In the genomic region with DNA sequence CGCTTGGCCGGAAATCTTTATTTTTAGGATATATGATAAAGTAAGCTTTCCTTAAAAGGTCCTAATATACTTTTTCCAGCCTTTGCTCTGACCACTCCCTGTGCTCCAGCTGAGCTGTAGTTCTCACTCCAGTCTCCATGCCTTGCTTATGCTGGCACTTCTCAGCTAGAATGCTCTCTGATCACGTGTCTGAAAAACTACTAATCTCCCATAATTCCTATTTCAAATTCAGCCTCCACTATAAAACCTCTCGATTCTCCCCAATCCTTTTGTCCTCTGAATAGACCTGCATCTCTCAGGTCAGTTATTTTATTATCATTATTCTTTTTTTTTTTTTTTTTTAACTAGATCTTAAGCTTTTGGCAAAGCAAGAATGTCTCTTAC, we compare ENCODE assay signal across 12 cellular contexts. TPM values are rescaled to one million over a fixed set of nuclear protein-coding genes. Genes with fewer than 3 reads are reported as not detected.
DNase-seq lines count a peak whose midpoint lies in the region; ATAC-seq, FAIRE-seq and TF ChIP-seq lines count a peak whose summit lies in the region.
"Had no signal": no experiment of that assay in that cellular context is flagged by ENCODE, and none has a peak within 500 bp of the region (broad histone marks: within the 10 kb centered on the region; RNA-seq: fewer than 3 reads in every experiment).

No MANE protein-coding gene starts in this region.

- TF ChIP-seq EP300 in K562 (IDR thresholded peaks at IDR 0.05; ENCODE audit: low read length), result no peak

- H4K91ac ChIP-seq in neuronal stem cell (ENCODE audit: low read depth, low read length, poor library complexity), result no peak overlapping the region

- no peak overlapping the region for H2BK15ac ChIP-seq in neuronal stem cell (ENCODE audit: low read length)

- POLR2A ChIA-PET in K562 (lab: Yijun Ruan, JAX), result interaction anchor here (0.6 to 2.9 kb wide), 8 partner anchors 9 to 300 kb away, joined by 3 to 9 read pairs (median 4); a partner anchor contains a TSS

- no TSS peak for BruUV-seq in K562 (replicated peaks; lab: Mats Ljungman, UMichigan)

- H3K9me3 ChIP-seq in KOPT-K1 (ENCODE audit: insufficient read depth, low read length, poor library complexity, severe bottlenecking) (no peaks in the 10 kb centered on the region), K562 (replicated peaks; ENCODE audit: control insufficient read depth, insufficient read depth, low read depth, low read length) (no peaks in the 10 kb centered on the region; the same call in 1 of the 2 replicates), neuronal stem cell (replicated peaks in 1 of 2; ENCODE audit: control insufficient read depth in 2 of 2, insufficient read depth in 1 of 2, low read depth in 1 of 2, low read length in 2 of 2) (peaks cover 0 to 2% of the 10 kb centered on the region in 2 donors)
- H3K9me3 ChIP-seq: left lung, MG63 had no signal

- no peaks in the 10 kb centered on the region for H3K27me3 ChIP-seq in K562 (ENCODE audit: control insufficient read depth in 2 of 2, insufficient read depth in 2 of 2, low read length in 2 of 2)
- H3K27me3 ChIP-seq in neuronal stem cell (ENCODE audit: control insufficient read depth in 3 of 3, insufficient read depth in 3 of 3, low read depth in 1 of 3, low read length in 3 of 3), result no peaks in the 10 kb centered on the region
- H3K27me3 ChIP-seq: left lung, MG63 had no signal

- H3K9me1 ChIP-seq in K562 (ENCODE audit: control insufficient read depth, insufficient read depth, low read length), result no peaks in the 10 kb centered on the region

- no peaks in the 10 kb centered on the region for H3K79me2 ChIP-seq in K562 (ENCODE audit: control insufficient read depth, insufficient read depth, low read length)

- peak overlapping the region; percentile 64 for H3K18ac ChIP-seq in neuronal stem cell (ENCODE audit: low read length)

- TF ChIP-seq CTCF in K562 (IDR thresholded peaks at IDR 0.05 in 2 of 3, conservative IDR thresholded peaks at IDR 0.05 in 1 of 3; ENCODE audit: insufficient read depth in 2 of 3, low read depth in 1 of 3, low read length in 3 of 3), result no peak

- DNase-seq in ELF-1 (ENCODE audit: low read depth, low spot score) (peak; percentile 51), K562 (ENCODE audit: extremely low read depth in 1 of 4, low spot score in 3 of 4) (no peak), neuronal stem cell (ENCODE audit: low spot score) (no peak), A172 (ENCODE audit: low spot score) (no peak)
- DNase-seq: amygdala; left lung; MG63; NCI-H446 treated with DMSO at 0.1 percent for 48 hours; stimulated activated CD4-positive, alpha-beta T cell treated with anti-CD3 and anti-CD28 coated beads, Interleukin-4, amount 100 ng/mL, for 1 hour had no signal

- H2AFZ ChIP-seq in K562 (ENCODE audit: low read depth, low read length) (peak overlapping the region; percentile 83), neuronal stem cell (ENCODE audit: low read length) (peak overlapping the region; percentile 82)

- no peak overlapping the region for H4K8ac ChIP-seq in neuronal stem cell (ENCODE audit: low read depth, low read length)

- H3K4me2 ChIP-seq in K562 (ENCODE audit: insufficient read depth, low read length) (peak overlapping the region; percentile 71), neuronal stem cell (ENCODE audit: insufficient read depth, low read length, poor library complexity, severe bottlenecking) (no peak overlapping the region)

- H3K36me3 ChIP-seq in KOPT-K1 (ENCODE audit: insufficient read depth, low read length) (peaks cover 4% of the 10 kb centered on the region; the same call in 1 of the 2 replicates), K562 (ENCODE audit: control insufficient read depth, insufficient read depth, low read length) (no peaks in the 10 kb centered on the region), neuronal stem cell (replicated peaks in 1 of 2; ENCODE audit: control insufficient read depth in 2 of 2, insufficient read depth in 2 of 2, low read length in 2 of 2) (no peaks in the 10 kb centered on the region)
- H3K36me3 ChIP-seq: MG63 had no signal

- no peak overlapping the region for H2BK120ac ChIP-seq in neuronal stem cell (ENCODE audit: low read depth, low read length)

- no peak overlapping the region for H2BK12ac ChIP-seq in neuronal stem cell (ENCODE audit: low read length)

- H3K4me3 ChIP-seq in K562, result no peak overlapping the region
- H3K4me3 ChIP-seq in neuronal stem cell (ENCODE audit: low read length in 2 of 2), result no peak overlapping the region
- H3K4me3 ChIP-seq: MG63 had no signal

- in situ Hi-C loops in K562 (cut with MboI), result no loop called here

- TF ChIP-seq RAD21 in K562 (CRISPR knock-in tag; conservative IDR thresholded peaks at IDR 0.05 in 1 of 2, IDR thresholded peaks at IDR 0.05 in 1 of 2), result no peak

- H2AK5ac ChIP-seq in neuronal stem cell (ENCODE audit: low read depth, low read length), result no peak overlapping the region

- H3K23ac ChIP-seq in neuronal stem cell (ENCODE audit: low read depth, low read length, poor library complexity), result no peak overlapping the region

- intact Hi-C loops in K562 (cut with micrococcal nuclease), result no loop called here

- H3K14ac ChIP-seq in neuronal stem cell (ENCODE audit: low read length), result no peak overlapping the region

- no peak overlapping the region for H3K4ac ChIP-seq in neuronal stem cell (ENCODE audit: low read length)

- no peaks in the 10 kb centered on the region for H4K20me1 ChIP-seq in K562 (replicated peaks; ENCODE audit: control insufficient read depth, insufficient read depth, low read length)

- TF ChIP-seq POLR2A in K562 (conservative IDR thresholded peaks at IDR 0.05), result no peak

- no peak for ATAC-seq in K562
- ATAC-seq in HG03520 (IDR thresholded peaks at IDR 0.05; ENCODE audit: unreplicated experiment), result no peak
- ATAC-seq in HG03521 (IDR thresholded peaks at IDR 0.05; ENCODE audit: unreplicated experiment), result no peak
- ATAC-seq: left lung had no signal

- H3K4me1 ChIP-seq in K562 (replicated peaks in 1 of 2; ENCODE audit: control insufficient read depth in 2 of 2, insufficient read depth in 2 of 2, low read length in 2 of 2) (peaks cover 33 to 56% of the 10 kb centered on the region in 2 experiments), neuronal stem cell (ENCODE audit: control insufficient read depth in 2 of 2, insufficient read depth in 1 of 2, low read depth in 1 of 2, low read length in 2 of 2) (peaks cover 8 to 12% of the 10 kb centered on the region in 2 donors)

- H3K79me1 ChIP-seq in neuronal stem cell (ENCODE audit: low read depth, low read length), result no peaks in the 10 kb centered on the region

- no peak overlapping the region for H2BK5ac ChIP-seq in neuronal stem cell (ENCODE audit: low read length)

- WGBS in K562 (ENCODE audit: insufficient coverage, low coverage, missing lambda C conversion rate), result 54% methylated on average over 4 of the region's 4 CpGs
- WGBS in neuronal stem cell (ENCODE audit: extremely low coverage in 2 of 2, insufficient read length in 2 of 2, insufficient replicate concordance in 1 of 2), 2 donors, result 100% methylated on average over 1 of the region's 4 CpGs

- H3K9ac ChIP-seq in K562 (ENCODE audit: insufficient read depth in 1 of 2, low read depth in 2 of 2, low read length in 2 of 2) (peak overlapping the region in 1 of 2 experiments; percentile 38; a peak in 2 of 4 replicates), neuronal stem cell (ENCODE audit: low read depth, low read length, poor library complexity) (no peak overlapping the region)

- peak overlapping the region; percentile 93 for H3K27ac ChIP-seq in KOPT-K1 (ENCODE audit: low read depth, low read length, poor library complexity, severe bottlenecking)
- peak overlapping the region; percentile 72; the same call in 2 of the 3 replicates for H3K27ac ChIP-seq in K562 (ENCODE audit: extremely low read depth, low read depth, low read length)
- peak overlapping the region; percentile 91 for H3K27ac ChIP-seq in neuronal stem cell (replicated peaks; ENCODE audit: low read length)

- CTCF ChIA-PET in K562 (lab: Yijun Ruan, JAX; ENCODE audit: low intra/inter-chr PET ratio), result interaction anchor here (0.6 kb wide), 1 partner anchor 50 kb away, joined by 3 read pairs; a partner anchor contains a TSS

- peak; percentile 23 for FAIRE-seq in K562 (lab: Jason Lieb, UNC)

RNA-seq across cellular contexts. Expression of a gene that starts 3.7 kb away (rescaled TPM):
- total RNA-seq in K562 (2011; cell fraction: chromatin; rRNA removed; ENCODE audit: low replicate concordance), result 0.19 and 0.76 TPM in 2 replicates
- not detected in 2 replicates for total RNA-seq in K562 (2011; cell fraction: nucleolus; rRNA removed)
- total RNA-seq in K562 (2011; cell fraction: nucleoplasm; rRNA removed), result not detected in 2 replicates
- 0.20 TPM in 1 of 2 replicates, not detected in the other for total RNA-seq in K562 (2014; rRNA removed)
- total RNA-seq in K562 (2014; rRNA removed; fragmentation: Illumina TruSeq; extraction: Trizol), result 0.18 and 0.38 TPM in 2 replicates
- 0.22 and 0.23 TPM in 2 replicates for total RNA-seq in K562 (2015; rRNA removed; fragmentation: Illumina TruSeq; extraction: Trizol)
- 0.29 and 0.45 TPM in 2 replicates for total RNA-seq in K562 (2021)
- 0.20 and 0.28 TPM in 2 replicates for polyA plus RNA-seq in K562 (2011; rRNA removed)
- 0.18 and 0.22 TPM in 2 replicates for polyA plus RNA-seq in K562 (2011; cell fraction: cytosol; rRNA removed)
- 0.10 TPM in 2 replicates for polyA plus RNA-seq in K562 (2011; cell fraction: nucleus; rRNA removed)
- 0.58 and 0.82 TPM in 2 replicates for polyA plus RNA-seq in K562 (2012)
- 0.33 and 0.39 TPM in 2 replicates for polyA plus RNA-seq in K562 (2014; fragmentation: Illumina TruSeq; extraction: Trizol)
- under 1 TPM; 0.04 to 0.11 TPM for polyA plus RNA-seq in K562 (2014; fragmentation: Nextera tagmentation; extraction: Ambion mirVana)
- 0.28 and 0.30 TPM in 2 replicates for polyA plus RNA-seq in K562 (2014; rRNA removed)
- 0.12 TPM in 1 of 2 replicates, not detected in the other for polyA minus RNA-seq in K562 (2011; rRNA and poly(A)+ RNA removed)
- not detected in 2 replicates for polyA minus RNA-seq in K562 (2011; cell fraction: cytosol; rRNA and poly(A)+ RNA removed)
- polyA minus RNA-seq in K562 (2011; cell fraction: nucleus; rRNA and poly(A)+ RNA removed), result not detected in 2 replicates
- polyA plus RNA-seq in neuronal stem cell (2013, experiment 1 of 2), result not detected
- not detected for polyA plus RNA-seq in neuronal stem cell (2013, experiment 2 of 2)
- total RNA-seq in A172 (2014; rRNA removed; shearing (Covaris generic)), result not detected in 2 replicates

RNA-seq across cellular contexts. Expression of a gene that starts 26.2 kb away (rescaled TPM):
- total RNA-seq in K562 (2011; cell fraction: chromatin; rRNA removed; ENCODE audit: low replicate concordance), result not detected in 2 replicates
- total RNA-seq in K562 (2011; cell fraction: nucleolus; rRNA removed), result not detected in 2 replicates
- total RNA-seq in K562 (2011; cell fraction: nucleoplasm; rRNA removed), result not detected in 2 replicates
- total RNA-seq in K562 (2014; rRNA removed) (not detected in 2 replicates), K562 (2014; rRNA removed; fragmentation: Illumina TruSeq; extraction: Trizol) (not detected in 2 replicates), K562 (2015; rRNA removed; fragmentation: Illumina TruSeq; extraction: Trizol) (not detected in 2 replicates), K562 (2021) (0.22 TPM in 1 of 2 replicates, not detected in the other)
- polyA plus RNA-seq in K562 (2011; rRNA removed) (not detected in 2 replicates), K562 (2014; fragmentation: Illumina TruSeq; extraction: Trizol) (not detected in 2 replicates), K562 (2014; fragmentation: Nextera tagmentation; extraction: Ambion mirVana) (under 1 TPM; 0.06 to 0.27 TPM), K562 (2014; rRNA removed) (not detected in 2 replicates)
- not detected in 2 replicates for polyA plus RNA-seq in K562 (2011; cell fraction: cytosol; rRNA removed)
- polyA plus RNA-seq in K562 (2011; cell fraction: nucleus; rRNA removed), result not detected in 2 replicates
- 0.10 and 0.25 TPM in 2 replicates for polyA plus RNA-seq in K562 (2012)
- polyA minus RNA-seq in K562 (2011; rRNA and poly(A)+ RNA removed), result not detected in 2 replicates
- not detected in 2 replicates for polyA minus RNA-seq in K562 (2011; cell fraction: cytosol; rRNA and poly(A)+ RNA removed)
- not detected in 2 replicates for polyA minus RNA-seq in K562 (2011; cell fraction: nucleus; rRNA and poly(A)+ RNA removed)
- polyA plus RNA-seq in neuronal stem cell (2013, experiment 1 of 2), result not detected
- polyA plus RNA-seq in neuronal stem cell (2013, experiment 2 of 2), result not detected
- not detected in 2 replicates for total RNA-seq in A172 (2014; rRNA removed; shearing (Covaris generic))
- total RNA-seq: left lung had no signal

RNA-seq across cellular contexts. Expression of a gene that starts 50.1 kb away (rescaled TPM):
- 33.1 and 42.1 TPM in 2 replicates for total RNA-seq in K562 (2011; cell fraction: chromatin; rRNA removed; ENCODE audit: low replicate concordance)
- 28.7 and 34.4 TPM in 2 replicates for total RNA-seq in K562 (2011; cell fraction: nucleolus; rRNA removed)
- total RNA-seq in K562 (2011; cell fraction: nucleoplasm; rRNA removed), result 43.1 and 65.2 TPM in 2 replicates
- total RNA-seq in K562 (2014; rRNA removed) (23.1 and 26.4 TPM in 2 replicates), K562 (2014; rRNA removed; fragmentation: Illumina TruSeq; extraction: Trizol) (26.5 and 31.6 TPM in 2 replicates), K562 (2015; rRNA removed; fragmentation: Illumina TruSeq; extraction: Trizol) (24.9 and 25.3 TPM in 2 replicates), K562 (2021) (29.7 and 35.9 TPM in 2 replicates)
- polyA plus RNA-seq in K562 (2011; rRNA removed) (52.2 and 62.3 TPM in 2 replicates), K562 (2014; fragmentation: Illumina TruSeq; extraction: Trizol) (45.9 and 53.9 TPM in 2 replicates), K562 (2014; fragmentation: Nextera tagmentation; extraction: Ambion mirVana) (10 to 100 TPM; 26.0 to 29.9 TPM), K562 (2014; rRNA removed) (33.6 and 35.3 TPM in 2 replicates)
- 47.6 and 61.5 TPM in 2 replicates for polyA plus RNA-seq in K562 (2011; cell fraction: cytosol; rRNA removed)
- polyA plus RNA-seq in K562 (2011; cell fraction: nucleus; rRNA removed), result 38.6 and 59.2 TPM in 2 replicates
- polyA plus RNA-seq in K562 (2012), result 40.6 and 110 TPM in 2 replicates
- 31.6 and 53.7 TPM in 2 replicates for polyA minus RNA-seq in K562 (2011; rRNA and poly(A)+ RNA removed)
- polyA minus RNA-seq in K562 (2011; cell fraction: cytosol; rRNA and poly(A)+ RNA removed), result 14.2 and 22.0 TPM in 2 replicates
- 10.8 and 13.6 TPM in 2 replicates for polyA minus RNA-seq in K562 (2011; cell fraction: nucleus; rRNA and poly(A)+ RNA removed)
- polyA plus RNA-seq in neuronal stem cell (2013, experiment 1 of 2), result 8.4 TPM
- 8.1 TPM for polyA plus RNA-seq in neuronal stem cell (2013, experiment 2 of 2)
- total RNA-seq in A172 (2014; rRNA removed; shearing (Covaris generic)), result 11.2 and 16.8 TPM in 2 replicates
